ENCODE assay signal across 17 cellular contexts in genomic region chr2:239865059-239865639, GRCh38.
"Had no signal": no experiment of that assay in that cellular context is flagged by ENCODE, and none has a peak within 500 bp of the region (broad histone marks: within the 10 kb centered on the region; RNA-seq: fewer than 3 reads in every experiment).

No MANE protein-coding gene starts in this region.

- H3K4me3 ChIP-seq: lung, ovary, sigmoid colon, spleen, thyroid gland, vagina had no signal

- H3K36me3 ChIP-seq: ovary, sigmoid colon, spleen, thyroid gland, vagina had no signal

- H3K27me3 ChIP-seq: ovary, sigmoid colon, spleen, thyroid gland, vagina had no signal

- ATAC-seq: activated naive CD8-positive, alpha-beta T cell treated with anti-CD3 and anti-CD28 coated beads, Interleukin-2, amount 50 U/mL, for 24 hours; T-cell had no signal

- H3K27ac ChIP-seq: ovary, sigmoid colon, spleen, thyroid gland, vagina, VCaP had no signal

- H3K9me3 ChIP-seq: ovary, sigmoid colon, spleen, thyroid gland, vagina had no signal

- H3K4me1 ChIP-seq: sigmoid colon, spleen, thyroid gland, vagina had no signal

- DNase-seq: activated naive CD4-positive, alpha-beta T cell treated with anti-CD3 and anti-CD28 coated beads for 36 hours; activated naive CD8-positive, alpha-beta T cell treated with anti-CD3 and anti-CD28 coated beads, Interleukin-2, amount 50 U/mL, for 24 hours; aorta; cortex of kidney; effector CD4-positive, alpha-beta T cell; foreskin melanocyte; immature natural killer cell; midbrain; ovary; sigmoid colon; spleen; T-helper 9 cell; thyroid gland had no signal
